ENCODE assay signal across 13 cellular contexts in genomic region chr20:20009784-20010253, GRCh38. TPM values are rescaled to one million over a fixed set of nuclear protein-coding genes. Genes with fewer than 3 reads are reported as not detected.
DNase-seq lines count a peak whose midpoint lies in the region; ATAC-seq, FAIRE-seq and TF ChIP-seq lines count a peak whose summit lies in the region.
"Had no signal": no experiment of that assay in that cellular context is flagged by ENCODE, and none has a peak within 500 bp of the region (broad histone marks: within the 10 kb centered on the region; RNA-seq: fewer than 3 reads in every experiment).

No MANE protein-coding gene starts in this region.

- H3K4me1 Mint-ChIP-seq in CD8-positive, alpha-beta memory T cell: peaks cover 0 to 4% (median 4%) of the 10 kb centered on the region in 3 donors
- H3K4me1 Mint-ChIP-seq: activated CD4-positive, alpha-beta T cell treated with anti-CD3 and anti-CD28 coated beads, Interleukin-2, amount 10 ng/mL, durations not matched to agents 24 days and 14 days had no signal

- H3K9me3 ChIP-seq in HepG2 (ENCODE audit: low read length) (no peaks in the 10 kb centered on the region), suprapubic skin (no peaks in the 10 kb centered on the region), Karpas-422 (ENCODE audit: low read length) (no peaks in the 10 kb centered on the region)
- no peaks in the 10 kb centered on the region for H3K9me3 ChIP-seq in CD8-positive, alpha-beta memory T cell (ENCODE audit: low read length)
- H3K9me3 ChIP-seq: A549 had no signal

- POLR2A ChIA-PET in HepG2 (lab: Yijun Ruan, JAX): interaction anchor here (1.1 to 2.1 kb wide), 7 partner anchors 7 to 251 kb away, joined by 3 to 11 read pairs (median 6); partner anchors contain the start of genes CFAP61, CRNKL1 and RIN2
- POLR2A ChIA-PET in CD8-positive, alpha-beta memory T cell (lab: Charles Lee): interaction anchor here (0.7 kb wide), 1 partner anchor 1952 kb away, joined by 5 read pairs; the partner anchor contains the start of gene OVOL2

- H3K36me3 Mint-ChIP-seq in CD8-positive, alpha-beta memory T cell: peaks cover 0 to 1% (median 0%) of the 10 kb centered on the region in 3 donors

- H3K9ac ChIP-seq in HepG2 (ENCODE audit: insufficient read depth, low read depth, low read length) (peak overlapping the region; percentile 43), Karpas-422 (ENCODE audit: low read length) (no peak overlapping the region)

- TF ChIP-seq CTCF in HepG2 (CRISPR knock-in tag; IDR thresholded peaks at IDR 0.05): no peak
- TF ChIP-seq CTCF in suprapubic skin (IDR thresholded peaks at IDR 0.05): no peak

- peaks cover 17 to 46% of the 10 kb centered on the region in 2 donors for H3K27me3 Mint-ChIP-seq in CD8-positive, alpha-beta memory T cell

- no peak overlapping the region for H3K4me3 Mint-ChIP-seq in CD8-positive, alpha-beta memory T cell
- H3K4me3 Mint-ChIP-seq: activated CD4-positive, alpha-beta T cell treated with anti-CD3 and anti-CD28 coated beads, Interleukin-2, amount 10 ng/mL, durations not matched to agents 24 days and 14 days had no signal

- H4K20me1 ChIP-seq in HepG2 (ENCODE audit: insufficient read depth, low read length): no peaks in the 10 kb centered on the region
- no peaks in the 10 kb centered on the region for H4K20me1 ChIP-seq in Karpas-422 (ENCODE audit: insufficient read depth, low read depth, low read length)

- no peak overlapping the region for H3K27ac Mint-ChIP-seq in CD8-positive, alpha-beta memory T cell
- H3K27ac Mint-ChIP-seq: activated CD4-positive, alpha-beta T cell treated with anti-CD3 and anti-CD28 coated beads, Interleukin-2, amount 10 ng/mL, durations not matched to agents 24 days and 14 days had no signal

- no peaks in the 10 kb centered on the region for H3K9me2 ChIP-seq in Karpas-422 (replicated peaks; ENCODE audit: insufficient read depth, low read length)

- CTCF ChIA-PET in HepG2 (lab: Yijun Ruan, JAX; ENCODE audit: low intra/inter-chr PET ratio, low total read pairs): no interaction called here
- CTCF ChIA-PET in CD8-positive, alpha-beta memory T cell (lab: Charles Lee): no interaction called here

- TF ChIP-seq RAD21 in HepG2 (CRISPR knock-in tag; IDR thresholded peaks at IDR 0.05): no peak

- no peaks in the 10 kb centered on the region for H3K79me2 ChIP-seq in HepG2 (ENCODE audit: insufficient read depth, low read length)
- no peaks in the 10 kb centered on the region for H3K79me2 ChIP-seq in Karpas-422 (ENCODE audit: low read length)

- peaks cover 69% of the 10 kb centered on the region for H3K4me1 ChIP-seq in HepG2 (ENCODE audit: insufficient read depth, low read length)
- H3K4me1 ChIP-seq in suprapubic skin: peaks cover 14% of the 10 kb centered on the region
- H3K4me1 ChIP-seq in Karpas-422 (ENCODE audit: low read length): peaks cover 5% of the 10 kb centered on the region
- H3K4me1 ChIP-seq in CD8-positive, alpha-beta memory T cell (ENCODE audit: insufficient read depth, low read length): no peaks in the 10 kb centered on the region

- TF ChIP-seq POLR2A in HepG2 (IDR thresholded peaks at IDR 0.05; ENCODE audit: insufficient read depth in 1 of 2, low read depth in 2 of 2, low read length in 2 of 2) (0 out of 4 replicates have a peak, but pooled peaks of 1 of the 2 experiments have one; percentile 17), suprapubic skin (IDR thresholded peaks at IDR 0.05) (no peak)

- H2AFZ ChIP-seq in HepG2 (ENCODE audit: low read length) (peak overlapping the region; percentile 98), Karpas-422 (ENCODE audit: low read length) (no peak overlapping the region)

- WGBS in HepG2 (ENCODE audit: low lambda C conversion rate): 37% methylated on average over 14 of the region's 14 CpGs
- whole genome bisulfite sequencing in suprapubic skin: 68% methylated on average over 14 of the region's 14 CpGs

- in situ Hi-C loops in HepG2 (cut with HindIII; ENCODE audit: extremely low pct_ligation_motif_present, low pct_unique_long_range_greater_than_20kb): no loop called here

- peak; percentile 84 for ATAC-seq in HepG2

- peak overlapping the region; percentile 89 for H3K4me2 ChIP-seq in HepG2 (ENCODE audit: low read depth, low read length)
- no peak overlapping the region for H3K4me2 ChIP-seq in Karpas-422 (ENCODE audit: low read depth, low read length, poor library complexity, severe bottlenecking)

- H3K36me3 ChIP-seq in HepG2 (replicated peaks in 1 of 2; ENCODE audit: control insufficient read depth in 1 of 2, insufficient read depth in 2 of 2, low read length in 2 of 2) (no peaks in the 10 kb centered on the region), suprapubic skin (no peaks in the 10 kb centered on the region), Karpas-422 (ENCODE audit: insufficient read depth, low read length) (no peaks in the 10 kb centered on the region)
- H3K36me3 ChIP-seq in CD8-positive, alpha-beta memory T cell (ENCODE audit: insufficient read depth, low read length): no peaks in the 10 kb centered on the region

- intact Hi-C loops in HepG2 (cut with micrococcal nuclease; ENCODE audit: unreplicated experiment): loop anchor here (2.0 kb wide), 1 partner anchor 129 kb away; no protein-coding TSS in a partner anchor

- H3K9me3 Mint-ChIP-seq in CD8-positive, alpha-beta memory T cell: no peaks in the 10 kb centered on the region
- H3K9me3 Mint-ChIP-seq: activated CD4-positive, alpha-beta T cell treated with anti-CD3 and anti-CD28 coated beads, Interleukin-2, amount 10 ng/mL, durations not matched to agents 24 days and 14 days had no signal

- H3K27me3 ChIP-seq in HepG2 (ENCODE audit: control insufficient read depth in 1 of 2, insufficient read depth in 2 of 2, low read length in 2 of 2): no peaks in the 10 kb centered on the region
- H3K27me3 ChIP-seq in suprapubic skin: no peaks in the 10 kb centered on the region
- no peaks in the 10 kb centered on the region for H3K27me3 ChIP-seq in Karpas-422 (ENCODE audit: low read length)
- H3K27me3 ChIP-seq in CD8-positive, alpha-beta memory T cell (ENCODE audit: insufficient read depth, low read length, poor library complexity, severe bottlenecking): no peaks in the 10 kb centered on the region

- BruUV-seq in HepG2 (replicated peaks; lab: Mats Ljungman, UMichigan): no TSS peak

- TF ChIP-seq EP300 in HepG2 (IDR thresholded peaks at IDR 0.05; ENCODE audit: low read depth in 2 of 2, low read length in 2 of 2) (no peak; a peak in 1 of 4 replicates), HepG2 (CRISPR knock-in tag; IDR thresholded peaks at IDR 0.05; ENCODE audit: borderline replicate concordance) (no peak; the same call in 1 of the 2 replicates), suprapubic skin (IDR thresholded peaks at IDR 0.05) (no peak)

- peak overlapping the region; percentile 5 to 55 (median 30); a peak in 5 of 6 replicates for H3K4me3 ChIP-seq in HepG2 (replicated peaks in 1 of 3; ENCODE audit: insufficient read depth in 1 of 3, low read depth in 2 of 3, low read length in 3 of 3)
- no peak overlapping the region for H3K4me3 ChIP-seq in suprapubic skin
- H3K4me3 ChIP-seq in Karpas-422 (ENCODE audit: low read length): no peak overlapping the region
- no peak overlapping the region for H3K4me3 ChIP-seq in CD8-positive, alpha-beta memory T cell (ENCODE audit: low read length)
- H3K4me3 ChIP-seq: A549 had no signal

- DNase-seq in NCI-H2107 treated with DMSO at 0.1 percent for 48 hours (lab: John Stamatoyannopoulos, UW; ENCODE audit: unreplicated experiment): peak; percentile 67
- no peak for DNase-seq in NCI-H2107 (lab: John Stamatoyannopoulos, UW)
- DNase-seq in SHP77 treated with DMSO at 0.1 percent for 48 hours (lab: John Stamatoyannopoulos, UW): peak; percentile 59
- DNase-seq in HepG2 (ENCODE audit: low spot score): peak; percentile 52
- no peak for DNase-seq in suprapubic skin (ENCODE audit: low spot score in 2 of 2)
- no peak for DNase-seq in Karpas-422
- no peak for DNase-seq in CD8-positive, alpha-beta memory T cell
- no peak for DNase-seq in NCI-H446 treated with DMSO at 0.1 percent for 48 hours (lab: John Stamatoyannopoulos, UW)
- DNase-seq: activated CD4-positive, alpha-beta T cell treated with anti-CD3 and anti-CD28 coated beads, Interleukin-2, amount 10 ng/mL, durations not matched to agents 24 days and 14 days; KBM-7; NCI-H526; stimulated activated CD8-positive, alpha-beta memory T cell treated with anti-CD3 and anti-CD28 coated beads, Interleukin-4, amount 100 ng/mL, for 48 hours had no signal

- no peak for FAIRE-seq in HepG2 (lab: Jason Lieb, UNC)

- peak overlapping the region; percentile 58 for H3K27ac ChIP-seq in HepG2 (ENCODE audit: extremely low read length, insufficient read depth, low read length)
- peak overlapping the region; percentile 64 for H3K27ac ChIP-seq in suprapubic skin
- H3K27ac ChIP-seq in Karpas-422 (ENCODE audit: low read length): no peak overlapping the region
- H3K27ac ChIP-seq in CD8-positive, alpha-beta memory T cell (ENCODE audit: low read depth, low read length): no peak overlapping the region

RNA-seq across cellular contexts. Expression of gene NAA20, which starts 7.3 kb away (rescaled TPM):
- 82.8 and 114 TPM in 2 replicates for total RNA-seq in HepG2 (2016; rRNA removed; fragmentation: Illumina TruSeq; extraction: Trizol)
- total RNA-seq in HepG2 (2016; cell fraction: cytosol; rRNA removed; fragmentation: Illumina TruSeq; extraction: Trizol; ENCODE audit: low read depth): 21.7 and 25.6 TPM in 2 replicates
- 86.7 and 113 TPM in 2 replicates for total RNA-seq in HepG2 (2016; cell fraction: insoluble cytoplasmic fraction; rRNA removed; fragmentation: Illumina TruSeq; extraction: Trizol)
- 37.5 and 43.6 TPM in 2 replicates for total RNA-seq in HepG2 (2016; cell fraction: membrane; rRNA removed; fragmentation: Illumina TruSeq; extraction: Trizol)
- 54.4 and 60.1 TPM in 2 replicates for total RNA-seq in HepG2 (2016; cell fraction: nucleus; rRNA removed; fragmentation: Illumina TruSeq; extraction: Trizol)
- polyA plus RNA-seq in HepG2 (2011; rRNA removed): 62.9 and 81.9 TPM in 2 replicates
- 50.7 and 67.7 TPM in 2 replicates for polyA plus RNA-seq in HepG2 (2011; cell fraction: cytosol; rRNA removed)
- 23.7 and 25.9 TPM in 2 replicates for polyA plus RNA-seq in HepG2 (2011; cell fraction: nucleus; rRNA removed)
- polyA plus RNA-seq in HepG2 (2012): 95.6 and 106 TPM in 2 replicates
- 28.8 and 29.8 TPM in 2 replicates for polyA plus RNA-seq in HepG2 (2016; cell fraction: cytosol; fragmentation: Illumina TruSeq; extraction: Trizol; ENCODE audit: low read depth)
- 148 and 163 TPM in 2 replicates for polyA plus RNA-seq in HepG2 (2016; cell fraction: insoluble cytoplasmic fraction; fragmentation: Illumina TruSeq; extraction: Trizol; ENCODE audit: low read depth)
- polyA plus RNA-seq in HepG2 (2016; cell fraction: membrane; fragmentation: Illumina TruSeq; extraction: Trizol; ENCODE audit: low read depth): 36.9 and 37.4 TPM in 2 replicates
- polyA plus RNA-seq in HepG2 (2016; cell fraction: nucleus; fragmentation: Illumina TruSeq; extraction: Trizol; ENCODE audit: insufficient read depth, low read depth): 119 and 123 TPM in 2 replicates
- polyA minus RNA-seq in HepG2 (2011; rRNA and poly(A)+ RNA removed; ENCODE audit: low replicate concordance): 14.8 and 29.0 TPM in 2 replicates
- polyA minus RNA-seq in HepG2 (2011; cell fraction: cytosol; rRNA and poly(A)+ RNA removed): 25.5 and 28.8 TPM in 2 replicates
- polyA minus RNA-seq in HepG2 (2011; cell fraction: nucleus; rRNA and poly(A)+ RNA removed): 45.3 and 48.5 TPM in 2 replicates
- total RNA-seq in suprapubic skin: 10 to 100 TPM; 20.4 to 38.1 (median 36.5) TPM
- total RNA-seq in Karpas-422 (2014; rRNA removed; shearing (Covaris generic); ENCODE audit: low replicate concordance): 32.8 and 39.0 TPM in 2 replicates
- total RNA-seq in CD8-positive, alpha-beta memory T cell: 10 to 100 TPM; 98.8 to 99.6 TPM
- polyA plus RNA-seq in CD8-positive, alpha-beta memory T cell: 69.8 TPM

RNA-seq across cellular contexts. Expression of gene CRNKL1, which starts 42.4 kb away (rescaled TPM):
- total RNA-seq in HepG2 (2016; rRNA removed; fragmentation: Illumina TruSeq; extraction: Trizol): 64.5 and 103 TPM in 2 replicates
- 8.3 and 8.7 TPM in 2 replicates for total RNA-seq in HepG2 (2016; cell fraction: cytosol; rRNA removed; fragmentation: Illumina TruSeq; extraction: Trizol; ENCODE audit: low read depth)
- 62.9 and 102 TPM in 2 replicates for total RNA-seq in HepG2 (2016; cell fraction: insoluble cytoplasmic fraction; rRNA removed; fragmentation: Illumina TruSeq; extraction: Trizol)
- total RNA-seq in HepG2 (2016; cell fraction: membrane; rRNA removed; fragmentation: Illumina TruSeq; extraction: Trizol): 16.0 and 23.6 TPM in 2 replicates
- 44.4 and 50.7 TPM in 2 replicates for total RNA-seq in HepG2 (2016; cell fraction: nucleus; rRNA removed; fragmentation: Illumina TruSeq; extraction: Trizol)
- 10.8 and 12.3 TPM in 2 replicates for polyA plus RNA-seq in HepG2 (2011; rRNA removed)
- 7.1 and 10.7 TPM in 2 replicates for polyA plus RNA-seq in HepG2 (2011; cell fraction: cytosol; rRNA removed)
- 7.0 and 7.9 TPM in 2 replicates for polyA plus RNA-seq in HepG2 (2011; cell fraction: nucleus; rRNA removed)
- polyA plus RNA-seq in HepG2 (2012): 24.5 and 37.7 TPM in 2 replicates
- polyA plus RNA-seq in HepG2 (2016; cell fraction: cytosol; fragmentation: Illumina TruSeq; extraction: Trizol; ENCODE audit: low read depth): 4.5 and 4.7 TPM in 2 replicates
- 69.8 and 72.6 TPM in 2 replicates for polyA plus RNA-seq in HepG2 (2016; cell fraction: insoluble cytoplasmic fraction; fragmentation: Illumina TruSeq; extraction: Trizol; ENCODE audit: low read depth)
- polyA plus RNA-seq in HepG2 (2016; cell fraction: membrane; fragmentation: Illumina TruSeq; extraction: Trizol; ENCODE audit: low read depth): 7.0 and 7.5 TPM in 2 replicates
- 51.1 and 58.0 TPM in 2 replicates for polyA plus RNA-seq in HepG2 (2016; cell fraction: nucleus; fragmentation: Illumina TruSeq; extraction: Trizol; ENCODE audit: insufficient read depth, low read depth)
- 5.1 and 9.0 TPM in 2 replicates for polyA minus RNA-seq in HepG2 (2011; rRNA and poly(A)+ RNA removed; ENCODE audit: low replicate concordance)
- 17.9 and 18.2 TPM in 2 replicates for polyA minus RNA-seq in HepG2 (2011; cell fraction: cytosol; rRNA and poly(A)+ RNA removed)
- 46.4 and 51.1 TPM in 2 replicates for polyA minus RNA-seq in HepG2 (2011; cell fraction: nucleus; rRNA and poly(A)+ RNA removed)
- 10 to 100 TPM; 13.6 to 19.4 (median 16.7) TPM for total RNA-seq in suprapubic skin
- 17.6 and 18.4 TPM in 2 replicates for total RNA-seq in Karpas-422 (2014; rRNA removed; shearing (Covaris generic); ENCODE audit: low replicate concordance)
- total RNA-seq in CD8-positive, alpha-beta memory T cell: 10 to 100 TPM; 28.6 to 29.4 TPM
- 15.3 TPM for polyA plus RNA-seq in CD8-positive, alpha-beta memory T cell

RNA-seq across cellular contexts. Expression of gene CFAP61, which starts 42.5 kb away (rescaled TPM):
- total RNA-seq in HepG2 (2016; rRNA removed; fragmentation: Illumina TruSeq; extraction: Trizol): 0.27 TPM in 1 of 2 replicates, not detected in the other
- total RNA-seq in HepG2 (2016; cell fraction: cytosol; rRNA removed; fragmentation: Illumina TruSeq; extraction: Trizol; ENCODE audit: low read depth): not detected in 2 replicates
- 0.24 TPM in 1 of 2 replicates, not detected in the other for total RNA-seq in HepG2 (2016; cell fraction: insoluble cytoplasmic fraction; rRNA removed; fragmentation: Illumina TruSeq; extraction: Trizol)
- total RNA-seq in HepG2 (2016; cell fraction: membrane; rRNA removed; fragmentation: Illumina TruSeq; extraction: Trizol): not detected in 2 replicates
- 1.0 TPM in 1 of 2 replicates, not detected in the other for total RNA-seq in HepG2 (2016; cell fraction: nucleus; rRNA removed; fragmentation: Illumina TruSeq; extraction: Trizol)
- not detected in 2 replicates for polyA plus RNA-seq in HepG2 (2011; rRNA removed)
- polyA plus RNA-seq in HepG2 (2011; cell fraction: cytosol; rRNA removed): 0.12 and 0.17 TPM in 2 replicates
- polyA plus RNA-seq in HepG2 (2011; cell fraction: nucleus; rRNA removed): 0.50 TPM in 1 of 2 replicates, not detected in the other
- polyA plus RNA-seq in HepG2 (2012): 0.12 TPM in 1 of 2 replicates, not detected in the other
- polyA plus RNA-seq in HepG2 (2016; cell fraction: cytosol; fragmentation: Illumina TruSeq; extraction: Trizol; ENCODE audit: low read depth): not detected in 2 replicates
- polyA plus RNA-seq in HepG2 (2016; cell fraction: insoluble cytoplasmic fraction; fragmentation: Illumina TruSeq; extraction: Trizol; ENCODE audit: low read depth): not detected in 2 replicates
- not detected in 2 replicates for polyA plus RNA-seq in HepG2 (2016; cell fraction: membrane; fragmentation: Illumina TruSeq; extraction: Trizol; ENCODE audit: low read depth)
- polyA plus RNA-seq in HepG2 (2016; cell fraction: nucleus; fragmentation: Illumina TruSeq; extraction: Trizol; ENCODE audit: insufficient read depth, low read depth): 0.77 TPM in 1 of 2 replicates, not detected in the other
- not detected in 2 replicates for polyA minus RNA-seq in HepG2 (2011; rRNA and poly(A)+ RNA removed; ENCODE audit: low replicate concordance)
- not detected in 2 replicates for polyA minus RNA-seq in HepG2 (2011; cell fraction: cytosol; rRNA and poly(A)+ RNA removed)
- 0.64 TPM in 1 of 2 replicates, not detected in the other for polyA minus RNA-seq in HepG2 (2011; cell fraction: nucleus; rRNA and poly(A)+ RNA removed)
- total RNA-seq in suprapubic skin: under 1 TPM; 0.18 to 0.80 (median 0.57) TPM
- 0.19 TPM in 1 of 2 replicates, not detected in the other for total RNA-seq in Karpas-422 (2014; rRNA removed; shearing (Covaris generic); ENCODE audit: low replicate concordance)
- total RNA-seq in CD8-positive, alpha-beta memory T cell: not detected
- polyA plus RNA-seq in CD8-positive, alpha-beta memory T cell: not detected
- total RNA-seq: activated CD4-positive, alpha-beta T cell treated with anti-CD3 and anti-CD28 coated beads, Interleukin-2, amount 10 ng/mL, durations not matched to agents 24 days and 14 days had no signal

Comparison
In these comparisons a context has a peak if more than half of its experiments do, and no peak if none do; other contexts are left out.
1. DNase-seq: peak in NCI-H2107 treated with DMSO at 0.1 percent for 48 hours (single experiment), SHP77 treated with DMSO at 0.1 percent for 48 hours (single experiment) and HepG2 (single experiment); none in NCI-H2107 (single experiment), suprapubic skin (0 of 2), Karpas-422 (single experiment), CD8-positive, alpha-beta memory T cell (0 of 5) and NCI-H446 treated with DMSO at 0.1 percent for 48 hours (single experiment).
2. H3K27ac ChIP-seq: peak in HepG2 (single experiment) and suprapubic skin (single experiment); none in Karpas-422 (single experiment) and CD8-positive, alpha-beta memory T cell (single experiment).
3. H3K4me3 ChIP-seq: peak in HepG2 (3 of 3); none in suprapubic skin (single experiment), Karpas-422 (single experiment) and CD8-positive, alpha-beta memory T cell (single experiment).